10 cellular contexts compared by ENCODE assay signal in genomic region chr3:98556164-98557130, GRCh38. TPM values are rescaled to one million over a fixed set of nuclear protein-coding genes. Genes with fewer than 3 reads are reported as not detected.
DNase-seq lines count a peak whose midpoint lies in the region; ATAC-seq, FAIRE-seq and TF ChIP-seq lines count a peak whose summit lies in the region.
"Had no signal": no experiment of that assay in that cellular context is flagged by ENCODE, and none has a peak within 500 bp of the region (broad histone marks: within the 10 kb centered on the region; RNA-seq: fewer than 3 reads in every experiment).

No MANE protein-coding gene starts in this region.

- no peak for TF ChIP-seq POLR2A in H54 (IDR thresholded peaks at IDR 0.05; ENCODE audit: low read depth, low read length)

- CTCF ChIA-PET in activated B cell treated with CpG ODN at 0.5 μM for 24 hours (lab: Charles Lee): no interaction called here
- CTCF ChIA-PET in PC-9 (lab: Charles Lee): no interaction called here

- H3K27ac Mint-ChIP-seq in activated B cell treated with CpG ODN at 0.5 μM for 24 hours: peak overlapping the region; percentile 80

- H3K4me1 ChIP-seq in keratinocyte (ENCODE audit: control insufficient read depth, extremely low read depth, insufficient read depth, low read length): no peaks in the 10 kb centered on the region
- no peaks in the 10 kb centered on the region for H3K4me1 ChIP-seq in PC-9 (replicated peaks; ENCODE audit: insufficient read depth)

- no TSS peak for BruUV-seq in PC-9 (replicated peaks; lab: Mats Ljungman, UMichigan)

- ATAC-seq in GM18870 (IDR thresholded peaks at IDR 0.05; ENCODE audit: unreplicated experiment) (peak; percentile 75), HG02981 (IDR thresholded peaks at IDR 0.05; ENCODE audit: unreplicated experiment) (peak; percentile 81), activated B cell treated with CpG ODN at 0.5 μM for 24 hours (ENCODE audit: low read depth) (peak; percentile 76)

- H2AFZ ChIP-seq in keratinocyte (ENCODE audit: control insufficient read depth, low read length): no peak overlapping the region
- no peak overlapping the region for H2AFZ ChIP-seq in PC-9

- DNase-seq in activated B cell treated with CpG ODN at 0.5 μM for 24 hours (no peak), keratinocyte (ENCODE audit: low read depth, low spot score) (no peak), PC-9 (no peak), NCI-H1436 (lab: John Stamatoyannopoulos, UW) (no peak), H54 (ENCODE audit: insufficient read length, low spot score) (no peak), NCI-H146 treated with DMSO at 0.1 percent for 48 hours (lab: John Stamatoyannopoulos, UW; ENCODE audit: unreplicated experiment) (no peak)

- no peaks in the 10 kb centered on the region for H3K79me2 ChIP-seq in keratinocyte (ENCODE audit: control insufficient read depth, insufficient read depth, low read length)
- no peaks in the 10 kb centered on the region for H3K79me2 ChIP-seq in PC-9 (ENCODE audit: low read depth)

- FAIRE-seq in keratinocyte (lab: Jason Lieb, UNC) (peak; percentile 29), H54 (lab: Jason Lieb, UNC) (no peak)

- H3K4me2 ChIP-seq in keratinocyte (ENCODE audit: control insufficient read depth, extremely low read depth, insufficient read depth, low read depth, low read length) (no peak overlapping the region), PC-9 (no peak overlapping the region)

- no peaks in the 10 kb centered on the region for H3K9me1 ChIP-seq in keratinocyte (ENCODE audit: control insufficient read depth, extremely low read depth, insufficient read depth, low read length)

- no peaks in the 10 kb centered on the region for H3K36me3 ChIP-seq in keratinocyte (ENCODE audit: control insufficient read depth in 2 of 2, extremely low read depth in 1 of 2, insufficient read depth in 2 of 2, low read length in 2 of 2)
- H3K36me3 ChIP-seq in PC-9 (ENCODE audit: low read depth): no peaks in the 10 kb centered on the region

- POLR2A ChIA-PET in activated B cell treated with CpG ODN at 0.5 μM for 24 hours (lab: Charles Lee) (interaction anchor here (0.6 to 4.5 kb wide), 9 partner anchors 13 to 37 kb away, joined by 3 to 57 read pairs (median 5); partner anchors contain the start of genes CLDND1, CPOX and GPR15), PC-9 (lab: Charles Lee; ENCODE audit: unreplicated experiment) (no interaction called here)

- H3K9me3 ChIP-seq in keratinocyte (ENCODE audit: control insufficient read depth, low read depth, low read length): no peaks in the 10 kb centered on the region
- H3K9me3 ChIP-seq in PC-9 (ENCODE audit: insufficient read depth, low read depth): no peaks in the 10 kb centered on the region

- intact Hi-C loops in activated B cell treated with CpG ODN at 0.5 μM for 24 hours (cut with micrococcal nuclease) (loop anchor here (1.0 to 2.0 kb wide), 4 partner anchors 16 to 34 kb away; partner anchors contain the start of gene CLDND1), PC-9 (cut with micrococcal nuclease; ENCODE audit: unreplicated experiment) (no loop called here)

- dilution Hi-C loops in keratinocyte (cut with MboI; ENCODE audit: extremely low pct_ligation_motif_present, low sequenced_read_pairs): no loop called here

- H3F3A ChIP-seq in PC-9 (ENCODE audit: insufficient read depth, low read depth): no peaks in the 10 kb centered on the region

- peaks cover 56% of the 10 kb centered on the region for H3K4me1 Mint-ChIP-seq in activated B cell treated with CpG ODN at 0.5 μM for 24 hours

- H4K20me1 ChIP-seq in keratinocyte (ENCODE audit: control insufficient read depth, extremely low read depth, insufficient read depth, low read length) (no peaks in the 10 kb centered on the region), PC-9 (ENCODE audit: insufficient read depth) (no peaks in the 10 kb centered on the region)

- H3K4me3 Mint-ChIP-seq in activated B cell treated with CpG ODN at 0.5 μM for 24 hours: peak overlapping the region; percentile 42

- no peaks in the 10 kb centered on the region for H3K9me2 ChIP-seq in PC-9 (ENCODE audit: insufficient read depth)

- TF ChIP-seq CTCF in activated B cell treated with CpG ODN at 0.5 μM for 24 hours (IDR thresholded peaks at IDR 0.05): no peak
- TF ChIP-seq CTCF in keratinocyte (optimal IDR thresholded peaks at IDR 0.05 in 1 of 3, IDR thresholded peaks at IDR 0.05 in 1 of 3, conservative IDR thresholded peaks at IDR 0.05 in 1 of 3; ENCODE audit: extremely low read depth in 1 of 3, insufficient read depth in 2 of 3, low read length in 3 of 3): no peak
- TF ChIP-seq CTCF in PC-9 (conservative IDR thresholded peaks at IDR 0.05): no peak

- H3K27me3 Mint-ChIP-seq in activated B cell treated with CpG ODN at 0.5 μM for 24 hours: peaks cover 2% of the 10 kb centered on the region

- H3K36me3 Mint-ChIP-seq in activated B cell treated with CpG ODN at 0.5 μM for 24 hours (ENCODE audit: low read depth): no peaks in the 10 kb centered on the region

- H3K27ac ChIP-seq in keratinocyte (ENCODE audit: control insufficient read depth, insufficient read depth, low read length): no peak overlapping the region
- no peak overlapping the region for H3K27ac ChIP-seq in PC-9

- H3K4me3 ChIP-seq in keratinocyte (ENCODE audit: control insufficient read depth in 2 of 3, extremely low read depth in 1 of 3, insufficient read depth in 2 of 3, low read depth in 1 of 3, low read length in 3 of 3): no peak overlapping the region
- no peak overlapping the region for H3K4me3 ChIP-seq in PC-9

- H3K9ac ChIP-seq in keratinocyte (ENCODE audit: control insufficient read depth, extremely low read depth, insufficient read depth, low read length): no peak overlapping the region

- H3K27me3 ChIP-seq in keratinocyte (ENCODE audit: control insufficient read depth, extremely low read depth, insufficient read depth, low read length) (no peaks in the 10 kb centered on the region), PC-9 (ENCODE audit: insufficient read depth, low read depth) (no peaks in the 10 kb centered on the region)

- H3K9me3 Mint-ChIP-seq in activated B cell treated with CpG ODN at 0.5 μM for 24 hours: peaks cover 3% of the 10 kb centered on the region

RNA-seq across cellular contexts. Expression of gene GPR15, which starts 24.7 kb away (rescaled TPM):
- total RNA-seq in activated B cell treated with CpG ODN at 0.5 μM for 24 hours (3.7 and 4.5 TPM in 2 replicates), PC-9 (2021) (not detected in 2 replicates)
- 0.05 TPM in 1 of 3 replicates, not detected in the others for polyA plus RNA-seq in keratinocyte
- not detected for polyA plus RNA-seq in keratinocyte (2011; ENCODE audit: low read depth)
- not detected in 2 replicates for polyA plus RNA-seq in keratinocyte (2011; cell fraction: cytosol; rRNA removed)
- not detected in 2 replicates for polyA plus RNA-seq in keratinocyte (2011; cell fraction: nucleus; rRNA removed)
- polyA plus RNA-seq in keratinocyte (2012; ENCODE audit: low replicate concordance): not detected in 2 replicates
- not detected in 3 replicates for polyA minus RNA-seq in keratinocyte
- polyA minus RNA-seq in keratinocyte (2011; cell fraction: cytosol; rRNA and poly(A)+ RNA removed): not detected
- not detected in 2 replicates for polyA minus RNA-seq in keratinocyte (2011; cell fraction: nucleus; rRNA and poly(A)+ RNA removed)
- total RNA-seq: lung microvascular endothelial cell, NCI-H460 had no signal

RNA-seq across cellular contexts. Expression of gene CLDND1, which starts 33.7 kb away (rescaled TPM):
- total RNA-seq in activated B cell treated with CpG ODN at 0.5 μM for 24 hours (133 and 140 TPM in 2 replicates), PC-9 (2021) (143 and 152 TPM in 2 replicates)
- polyA plus RNA-seq in keratinocyte: 92.0 to 137 TPM (median 126 TPM) in 3 replicates
- polyA plus RNA-seq in keratinocyte (2011; ENCODE audit: low read depth): 57.5 TPM
- polyA plus RNA-seq in keratinocyte (2011; cell fraction: cytosol; rRNA removed): 74.2 and 135 TPM in 2 replicates
- 179 and 238 TPM in 2 replicates for polyA plus RNA-seq in keratinocyte (2011; cell fraction: nucleus; rRNA removed)
- 39.4 and 160 TPM in 2 replicates for polyA plus RNA-seq in keratinocyte (2012; ENCODE audit: low replicate concordance)
- polyA minus RNA-seq in keratinocyte: 61.0 to 132 TPM (median 88.0 TPM) in 3 replicates
- polyA minus RNA-seq in keratinocyte (2011; cell fraction: cytosol; rRNA and poly(A)+ RNA removed): 47.4 TPM
- polyA minus RNA-seq in keratinocyte (2011; cell fraction: nucleus; rRNA and poly(A)+ RNA removed): 37.5 and 80.5 TPM in 2 replicates

RNA-seq across cellular contexts. Expression of gene CPOX, which starts 37.0 kb away (rescaled TPM):
- 17.3 and 17.5 TPM in 2 replicates for total RNA-seq in activated B cell treated with CpG ODN at 0.5 μM for 24 hours
- polyA plus RNA-seq in keratinocyte: 19.2 to 29.4 TPM (median 21.0 TPM) in 3 replicates
- 9.9 TPM for polyA plus RNA-seq in keratinocyte (2011; ENCODE audit: low read depth)
- 13.6 and 18.2 TPM in 2 replicates for polyA plus RNA-seq in keratinocyte (2011; cell fraction: cytosol; rRNA removed)
- 36.0 and 53.1 TPM in 2 replicates for polyA plus RNA-seq in keratinocyte (2011; cell fraction: nucleus; rRNA removed)
- 11.2 and 19.7 TPM in 2 replicates for polyA plus RNA-seq in keratinocyte (2012; ENCODE audit: low replicate concordance)
- polyA minus RNA-seq in keratinocyte: 8.3 to 18.4 TPM (median 10.4 TPM) in 3 replicates
- polyA minus RNA-seq in keratinocyte (2011; cell fraction: cytosol; rRNA and poly(A)+ RNA removed): 10.7 TPM
- 11.5 and 14.3 TPM in 2 replicates for polyA minus RNA-seq in keratinocyte (2011; cell fraction: nucleus; rRNA and poly(A)+ RNA removed)
- total RNA-seq in PC-9 (2021): 30.4 and 35.2 TPM in 2 replicates

RNA-seq across cellular contexts. Expression of gene OR5K2, which starts 59.0 kb away (rescaled TPM):
- not detected in 2 replicates for total RNA-seq in activated B cell treated with CpG ODN at 0.5 μM for 24 hours
- not detected in 3 replicates for polyA plus RNA-seq in keratinocyte
- polyA plus RNA-seq in keratinocyte (2011; ENCODE audit: low read depth): not detected
- polyA plus RNA-seq in keratinocyte (2011; cell fraction: cytosol; rRNA removed): not detected in 2 replicates
- polyA plus RNA-seq in keratinocyte (2011; cell fraction: nucleus; rRNA removed): not detected in 2 replicates
- polyA plus RNA-seq in keratinocyte (2012; ENCODE audit: low replicate concordance): 0.16 TPM in 1 of 2 replicates, not detected in the other
- polyA minus RNA-seq in keratinocyte: not detected in 3 replicates
- polyA minus RNA-seq in keratinocyte (2011; cell fraction: cytosol; rRNA and poly(A)+ RNA removed): not detected
- polyA minus RNA-seq in keratinocyte (2011; cell fraction: nucleus; rRNA and poly(A)+ RNA removed): not detected in 2 replicates
- not detected in 2 replicates for total RNA-seq in PC-9 (2021)
- total RNA-seq: lung microvascular endothelial cell, NCI-H460 had no signal
